3 cellular contexts compared by ENCODE assay signal in the genomic region with DNA sequence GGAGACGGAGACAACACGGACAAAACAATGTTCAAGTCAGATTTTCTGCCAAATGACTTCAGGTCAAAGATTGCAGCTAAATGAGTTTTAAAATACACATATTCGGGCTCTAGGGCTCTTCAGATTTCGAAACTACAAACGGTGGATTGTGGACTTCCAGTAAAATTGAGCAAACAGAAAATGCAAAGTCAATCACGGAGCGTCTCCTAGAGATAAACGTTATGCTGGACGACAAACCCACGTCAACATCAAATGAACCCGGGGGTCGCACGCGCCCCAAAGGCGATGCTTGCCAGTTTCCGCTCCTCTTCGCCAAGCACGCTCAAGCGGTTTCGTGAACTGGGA.
TF ChIP-seq lines count a peak whose summit lies in the region.

No MANE protein-coding gene starts in this region.

TF ChIP-seq in A549, 52 proteins besides CTCF, POLR2A, EP300 and RAD21 (continued from another document):
- no peak for TF ChIP-seq REST (IDR thresholded peaks at IDR 0.05)
- no peak for TF ChIP-seq MAFK (IDR thresholded peaks at IDR 0.05; ENCODE audit: partially characterized antibody)
- TF ChIP-seq, protein P1, sequence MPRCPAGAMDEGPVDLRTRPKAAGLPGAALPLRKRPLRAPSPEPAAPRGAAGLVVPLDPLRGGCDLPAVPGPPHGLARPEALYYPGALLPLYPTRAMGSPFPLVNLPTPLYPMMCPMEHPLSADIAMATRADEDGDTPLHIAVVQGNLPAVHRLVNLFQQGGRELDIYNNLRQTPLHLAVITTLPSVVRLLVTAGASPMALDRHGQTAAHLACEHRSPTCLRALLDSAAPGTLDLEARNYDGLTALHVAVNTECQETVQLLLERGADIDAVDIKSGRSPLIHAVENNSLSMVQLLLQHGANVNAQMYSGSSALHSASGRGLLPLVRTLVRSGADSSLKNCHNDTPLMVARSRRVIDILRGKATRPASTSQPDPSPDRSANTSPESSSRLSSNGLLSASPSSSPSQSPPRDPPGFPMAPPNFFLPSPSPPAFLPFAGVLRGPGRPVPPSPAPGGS (IDR thresholded peaks at IDR 0.05), result no peak
- TF ChIP-seq HOXB5 (CRISPR knock-in tag; IDR thresholded peaks at IDR 0.05), result no peak

TF ChIP-seq in GM23338, 12 proteins besides CTCF, POLR2A, EP300 and RAD21 (continued from another document):
- no peak for TF ChIP-seq REST (IDR thresholded peaks at IDR 0.05; ENCODE audit: unreplicated experiment)

TF ChIP-seq in HEK293T, 16 proteins besides CTCF, POLR2A, EP300 and RAD21 (continued from another document):
- TF ChIP-seq, protein P2, sequence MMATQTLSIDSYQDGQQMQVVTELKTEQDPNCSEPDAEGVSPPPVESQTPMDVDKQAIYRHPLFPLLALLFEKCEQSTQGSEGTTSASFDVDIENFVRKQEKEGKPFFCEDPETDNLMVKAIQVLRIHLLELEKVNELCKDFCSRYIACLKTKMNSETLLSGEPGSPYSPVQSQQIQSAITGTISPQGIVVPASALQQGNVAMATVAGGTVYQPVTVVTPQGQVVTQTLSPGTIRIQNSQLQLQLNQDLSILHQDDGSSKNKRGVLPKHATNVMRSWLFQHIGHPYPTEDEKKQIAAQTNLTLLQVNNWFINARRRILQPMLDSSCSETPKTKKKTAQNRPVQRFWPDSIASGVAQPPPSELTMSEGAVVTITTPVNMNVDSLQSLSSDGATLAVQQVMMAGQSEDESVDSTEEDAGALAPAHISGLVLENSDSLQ (IDR thresholded peaks at IDR 0.05), result no peak
- TF ChIP-seq HDGF (IDR thresholded peaks at IDR 0.05; ENCODE audit: borderline replicate concordance), result no peak
TF ChIP-seq in HEK293T: peak in this region for 0.
